ENCODE assay signal across 32 cellular contexts in the genomic region with DNA sequence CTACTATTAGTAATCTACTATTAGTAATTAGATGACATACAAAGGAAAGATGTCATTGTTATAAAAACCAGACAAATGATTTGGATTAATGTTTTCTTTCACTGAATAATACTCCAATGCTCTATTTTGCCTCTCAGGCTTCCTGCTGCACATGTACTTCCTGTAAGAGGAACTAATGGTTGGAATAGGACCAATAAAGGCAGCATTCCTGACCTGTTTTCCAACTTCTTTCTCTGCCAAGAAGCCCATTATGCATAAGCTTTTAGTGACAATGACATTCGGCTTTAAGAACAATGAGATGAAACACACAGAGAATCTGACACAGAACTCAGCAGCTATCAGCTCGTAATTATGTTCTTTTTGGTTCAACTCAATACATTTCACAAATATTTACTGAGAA. TPM values are rescaled to one million over a fixed set of nuclear protein-coding genes. Genes with fewer than 3 reads are reported as not detected.
DNase-seq lines count a peak whose midpoint lies in the region; ATAC-seq, FAIRE-seq and TF ChIP-seq lines count a peak whose summit lies in the region.
"Had no signal": no experiment of that assay in that cellular context is flagged by ENCODE, and none has a peak within 500 bp of the region (broad histone marks: within the 10 kb centered on the region; RNA-seq: fewer than 3 reads in every experiment).

No MANE protein-coding gene starts in this region.

- H2AFZ ChIP-seq in GM23248 = peak overlapping the region; percentile 10; the same call in 1 of the 2 replicates
- H2AFZ ChIP-seq in H9 (ENCODE audit: low read length) = no peak overlapping the region

- H4K5ac ChIP-seq in H9 (ENCODE audit: insufficient read length, low read depth, low read length) = no peak overlapping the region

- H3K4me1 ChIP-seq in GM23248 (ENCODE audit: insufficient read depth) (peaks cover 6% of the 10 kb centered on the region; the same call in 1 of the 2 replicates), body of pancreas (peaks cover 2% of the 10 kb centered on the region), left lung (peaks cover under 1 to 1% of the 10 kb centered on the region in 2 donors), H9 (ENCODE audit: insufficient read depth, low read length) (peaks cover 3% of the 10 kb centered on the region; the same call in 1 of the 2 replicates)
- H3K4me1 ChIP-seq: uterus had no signal

- no peak overlapping the region for H3K14ac ChIP-seq in H9 (ENCODE audit: insufficient read depth, low read length)

- no peaks in the 10 kb centered on the region for H3K79me2 ChIP-seq in GM23248 (ENCODE audit: insufficient read depth)
- H3K79me2 ChIP-seq in H9 (ENCODE audit: insufficient read depth, low read length) = no peaks in the 10 kb centered on the region

- no peaks in the 10 kb centered on the region for H3K36me3 ChIP-seq in GM23248 (ENCODE audit: low read depth)
- no peaks in the 10 kb centered on the region for H3K36me3 ChIP-seq in body of pancreas (replicated peaks in 1 of 2; ENCODE audit: insufficient read depth in 1 of 2, low read depth in 2 of 2)
- H3K36me3 ChIP-seq in left lung = no peaks in the 10 kb centered on the region
- H3K36me3 ChIP-seq: lower lobe of right lung, uterus had no signal

- peaks cover 5% of the 10 kb centered on the region; the same call in 1 of the 2 replicates for H3K27me3 Mint-ChIP-seq in H9 (ENCODE audit: low read depth)
- H3K27me3 Mint-ChIP-seq: activated naive CD8-positive, alpha-beta T cell; progenitor cell of endocrine pancreas had no signal

- H2BK20ac ChIP-seq in H9 (ENCODE audit: low read depth, low read length, poor library complexity, severe bottlenecking) = no peak overlapping the region

- H3K9ac ChIP-seq in GM23248 (no peak overlapping the region), H9 (ENCODE audit: extremely low read depth, insufficient read length, low read length) (no peak overlapping the region)

- no peak overlapping the region for H3K4ac ChIP-seq in H9 (ENCODE audit: low read depth, low read length)

- H3K9me3 ChIP-seq in GM23248 (ENCODE audit: low read depth) = no peaks in the 10 kb centered on the region
- H3K9me3 ChIP-seq in body of pancreas = no peaks in the 10 kb centered on the region
- no peaks in the 10 kb centered on the region for H3K9me3 ChIP-seq in left lung
- no peaks in the 10 kb centered on the region for H3K9me3 ChIP-seq in H9 (ENCODE audit: control insufficient read depth, low read depth, low read length)
- H3K9me3 ChIP-seq: lower lobe of right lung, uterus had no signal

- peak; percentile 63 for ATAC-seq in body of pancreas
- ATAC-seq in left lung = peak; percentile 32
- ATAC-seq: activated CD4-positive, alpha-beta T cell treated with anti-CD3 and anti-CD28 coated beads for 36 hours; activated CD8-positive, alpha-beta T cell treated with anti-CD3 and anti-CD28 coated beads, Interleukin-2, amount 10 ng/mL, durations not matched to agents 7 days and 5 days; stimulated activated naive CD8-positive, alpha-beta T cell treated with anti-CD3 and anti-CD28 coated beads, Interleukin-15, amount 100 ng/mL, for 72 hours had no signal

- H3K23ac ChIP-seq in H9 (ENCODE audit: insufficient read length, low read depth, low read length) = no peak overlapping the region

- H3K56ac ChIP-seq in H9 (ENCODE audit: insufficient read length, low read depth, low read length) = no peak overlapping the region

- H3F3A ChIP-seq in GM23248 (ENCODE audit: insufficient read depth) = no peaks in the 10 kb centered on the region

- no peak overlapping the region for H3K4me3 Mint-ChIP-seq in H9
- H3K4me3 Mint-ChIP-seq: activated CD4-positive, alpha-beta T cell treated with anti-CD3 and anti-CD28 coated beads for 36 hours; activated CD8-positive, alpha-beta T cell treated with anti-CD3 and anti-CD28 coated beads, Interleukin-2, amount 10 ng/mL, durations not matched to agents 7 days and 5 days; activated naive CD8-positive, alpha-beta T cell; CD14-positive monocyte; central memory CD8-positive, alpha-beta T cell; neural crest cell; stimulated activated naive CD8-positive, alpha-beta T cell treated with anti-CD3 and anti-CD28 coated beads, Interleukin-15, amount 100 ng/mL, for 72 hours had no signal

- H3K4me1 Mint-ChIP-seq in H9 = peaks cover 12 to 13% of the 10 kb centered on the region in 2 experiments

- no peaks in the 10 kb centered on the region for H3K27me3 ChIP-seq in GM23248 (replicated peaks; ENCODE audit: insufficient read depth)
- no peaks in the 10 kb centered on the region for H3K27me3 ChIP-seq in body of pancreas
- peaks cover 3 to 15% of the 10 kb centered on the region in 2 donors for H3K27me3 ChIP-seq in left lung
- no peaks in the 10 kb centered on the region for H3K27me3 ChIP-seq in H9 (ENCODE audit: insufficient read depth, low read length)

- H3T11ph ChIP-seq in H9 (ENCODE audit: low read length) = no peak overlapping the region

- 55 to 56% methylated on average over 2 of the region's 2 CpGs for WGBS in GM23248 (ENCODE audit: low coverage in 1 of 2, low lambda C conversion rate in 2 of 2, missing lambda C conversion rate in 2 of 2), 2 experiments
- WGBS in body of pancreas, 2 donors = 50 to 55% methylated on average over 2 of the region's 2 CpGs
- no CpG with 5 or more reads among the region's 2 CpGs for WGBS in H9 (ENCODE audit: extremely low coverage, insufficient read length, low lambda C conversion rate)

- no peaks in the 10 kb centered on the region for H4K20me1 ChIP-seq in GM23248 (ENCODE audit: insufficient read depth)
- no peaks in the 10 kb centered on the region for H4K20me1 ChIP-seq in H9 (ENCODE audit: control insufficient read depth, insufficient read depth, insufficient read length)

- no peak overlapping the region for H4K8ac ChIP-seq in H9 (replicated peaks; ENCODE audit: insufficient read length, low read depth, low read length)

- no peak overlapping the region for H2AK5ac ChIP-seq in H9 (ENCODE audit: insufficient read length, low read length)

- no peak overlapping the region for H2BK12ac ChIP-seq in H9 (ENCODE audit: insufficient read length, low read depth, low read length)

- no peaks in the 10 kb centered on the region for H3K9me3 Mint-ChIP-seq in H9
- H3K9me3 Mint-ChIP-seq: central memory CD8-positive, alpha-beta T cell; neural crest cell; stimulated activated naive CD8-positive, alpha-beta T cell treated with anti-CD3 and anti-CD28 coated beads, Interleukin-15, amount 100 ng/mL, for 72 hours had no signal

- H3K18ac ChIP-seq in H9 (ENCODE audit: insufficient read length, low read depth, low read length) = no peak overlapping the region

- no peak overlapping the region for H2BK120ac ChIP-seq in H9 (ENCODE audit: low read depth, low read length, poor library complexity, severe bottlenecking)

- no peaks in the 10 kb centered on the region for H3K36me3 Mint-ChIP-seq in H9 (ENCODE audit: insufficient read depth in 1 of 3, low read depth in 3 of 3)
- H3K36me3 Mint-ChIP-seq: activated naive CD8-positive, alpha-beta T cell; CD14-positive monocyte had no signal

- no peak overlapping the region for H4K91ac ChIP-seq in H9 (ENCODE audit: insufficient read length, low read depth, low read length)

- TF ChIP-seq CTCF in LNCaP clone FGC (IDR thresholded peaks at IDR 0.05; ENCODE audit: control insufficient read depth, extremely low read depth, insufficient read depth) (no peak), body of pancreas (IDR thresholded peaks at IDR 0.05) (no peak), left lung (IDR thresholded peaks at IDR 0.05) (no peak), H9 (conservative IDR thresholded peaks at IDR 0.05) (no peak)

- H3K23me2 ChIP-seq in H9 (ENCODE audit: insufficient read length, low read depth, low read length, poor library complexity, severe bottlenecking) = no peaks in the 10 kb centered on the region

- no peak overlapping the region for H3K4me2 ChIP-seq in GM23248 (ENCODE audit: unreplicated experiment)
- H3K4me2 ChIP-seq in H9 (ENCODE audit: insufficient read depth, insufficient read length, low read length) = no peak overlapping the region

- FAIRE-seq in H54 (lab: Jason Lieb, UNC) = no peak

- no peak for DNase-seq in GM23248
- DNase-seq in LNCaP clone FGC (ENCODE audit: low read depth) = peak; percentile 90
- no peak for DNase-seq in body of pancreas
- DNase-seq in left lung = no peak
- DNase-seq in H9 = no peak
- no peak for DNase-seq in putamen (ENCODE audit: low spot score)
- DNase-seq in H54 (ENCODE audit: insufficient read length, low spot score) = no peak
- DNase-seq: activated CD4-positive, alpha-beta T cell treated with anti-CD3 and anti-CD28 coated beads for 36 hours; activated CD8-positive, alpha-beta T cell treated with anti-CD3 and anti-CD28 coated beads, Interleukin-2, amount 10 ng/mL, durations not matched to agents 7 days and 5 days; activated effector memory CD4-positive, alpha-beta T cell treated with Interleukin-2 at 50 U/mL for 16 hours; activated T-cell treated with anti-CD3 and anti-CD28 coated beads for 4 hours; anterior cingulate cortex; dorsolateral prefrontal cortex; glutamatergic neuron; islet precursor cell; lower lobe of right lung; NCI-H1048; NCI-H187; NCI-H226; NCI-H748 treated with DMSO at 0.1 percent for 48 hours; RPMI8226; stimulated activated naive CD8-positive, alpha-beta T cell treated with anti-CD3 and anti-CD28 coated beads, Interleukin-15, amount 100 ng/mL, for 72 hours; T-helper 2 cell; uterus had no signal

- no peak overlapping the region for H2BK5ac ChIP-seq in H9 (ENCODE audit: insufficient read length, low read length)

- no peak overlapping the region for H3K27ac ChIP-seq in GM23248
- peak overlapping the region in 2 of 4 donors; percentile 6 to 70 for H3K27ac ChIP-seq in body of pancreas
- H3K27ac ChIP-seq in left lung = peak overlapping the region in 1 of 2 donors; percentile 5
- H3K27ac ChIP-seq in H9 (ENCODE audit: insufficient read length, low read depth, low read length) = no peak overlapping the region
- H3K27ac ChIP-seq: dorsolateral prefrontal cortex, HL-60, lower lobe of right lung, SK-N-MC, uterus had no signal

- in situ Hi-C loops in GM23248 (cut with MboI) = loop anchor here (10.0 kb wide), 1 partner anchor 571 kb away; no protein-coding TSS in a partner anchor

- no peak overlapping the region for H3K4me3 ChIP-seq in GM23248
- no peak overlapping the region for H3K4me3 ChIP-seq in LNCaP clone FGC (ENCODE audit: low read depth, low read length)
- no peak overlapping the region for H3K4me3 ChIP-seq in body of pancreas
- no peak overlapping the region for H3K4me3 ChIP-seq in left lung
- H3K4me3 ChIP-seq: dorsolateral prefrontal cortex, lower lobe of right lung, SK-N-MC, uterus had no signal

- no peak overlapping the region for H3K27ac Mint-ChIP-seq in H9
- H3K27ac Mint-ChIP-seq: activated CD4-positive, alpha-beta T cell treated with anti-CD3 and anti-CD28 coated beads for 36 hours; activated CD8-positive, alpha-beta T cell treated with anti-CD3 and anti-CD28 coated beads, Interleukin-2, amount 10 ng/mL, durations not matched to agents 7 days and 5 days; activated naive CD8-positive, alpha-beta T cell; CD14-positive monocyte; progenitor cell of endocrine pancreas; stimulated activated naive CD8-positive, alpha-beta T cell treated with anti-CD3 and anti-CD28 coated beads, Interleukin-15, amount 100 ng/mL, for 72 hours had no signal

- no peaks in the 10 kb centered on the region for H3K79me1 ChIP-seq in H9 (ENCODE audit: insufficient read depth, low read depth, low read length, poor library complexity, severe bottlenecking)

- H2BK15ac ChIP-seq in H9 (ENCODE audit: low read depth, low read length) = no peak overlapping the region

- intact Hi-C loops in body of pancreas (cut with DNase I) = no loop called here
- intact Hi-C loops in left lung (cut with DNase I) = no loop called here

- no peaks in the 10 kb centered on the region for H3K9me2 ChIP-seq in GM23248 (ENCODE audit: insufficient read depth)

- TF ChIP-seq POLR2A in body of pancreas (IDR thresholded peaks at IDR 0.05) = no peak
- no peak for TF ChIP-seq POLR2A in H54 (IDR thresholded peaks at IDR 0.05; ENCODE audit: low read depth, low read length)

RNA-seq across cellular contexts. Expression of a gene that starts 5.2 kb away (rescaled TPM):
- 0.25 and 0.43 TPM in 2 replicates for total RNA-seq in GM23248 (2014; rRNA removed; shearing (Covaris generic))
- polyA plus RNA-seq in GM23248 (2016; fragmentation: Nextera tagmentation; extraction: Ambion mirVana) = 0.90 and 1.3 TPM in 2 replicates
- total RNA-seq in body of pancreas (not detected), left lung (not detected), H9 (2021) (1.5 and 2.2 TPM in 2 replicates)
- total RNA-seq: activated CD4-positive, alpha-beta T cell treated with anti-CD3 and anti-CD28 coated beads for 36 hours; activated CD8-positive, alpha-beta T cell treated with anti-CD3 and anti-CD28 coated beads, Interleukin-2, amount 10 ng/mL, durations not matched to agents 7 days and 5 days; Daoy; lower lobe of right lung had no signal
- polyA plus RNA-seq: CD14-positive monocyte had no signal

RNA-seq across cellular contexts. Expression of a gene that starts 8.5 kb away (rescaled TPM):
- total RNA-seq in GM23248 (2014; rRNA removed; shearing (Covaris generic)) = 148 and 154 TPM in 2 replicates
- polyA plus RNA-seq in GM23248 (2016; fragmentation: Nextera tagmentation; extraction: Ambion mirVana) = 118 and 120 TPM in 2 replicates
- total RNA-seq in body of pancreas (10 to 100 TPM; 27.7 to 45.7 TPM), left lung (10 to 100 TPM; 56.9 to 98.2 TPM), H9 (2021) (130 and 132 TPM in 2 replicates)

RNA-seq across cellular contexts. Expression of a gene that starts 56.2 kb away (rescaled TPM):
- 29.4 and 33.9 TPM in 2 replicates for total RNA-seq in GM23248 (2014; rRNA removed; shearing (Covaris generic))
- polyA plus RNA-seq in GM23248 (2016; fragmentation: Nextera tagmentation; extraction: Ambion mirVana) = 25.2 and 27.1 TPM in 2 replicates
- total RNA-seq in body of pancreas (10 to 100 TPM; 11.2 to 14.8 TPM), left lung (10 to 100 TPM; 17.8 to 28.4 TPM), H9 (2021) (21.4 and 23.6 TPM in 2 replicates)
